9 cellular contexts compared by ENCODE assay signal in the genomic region with DNA sequence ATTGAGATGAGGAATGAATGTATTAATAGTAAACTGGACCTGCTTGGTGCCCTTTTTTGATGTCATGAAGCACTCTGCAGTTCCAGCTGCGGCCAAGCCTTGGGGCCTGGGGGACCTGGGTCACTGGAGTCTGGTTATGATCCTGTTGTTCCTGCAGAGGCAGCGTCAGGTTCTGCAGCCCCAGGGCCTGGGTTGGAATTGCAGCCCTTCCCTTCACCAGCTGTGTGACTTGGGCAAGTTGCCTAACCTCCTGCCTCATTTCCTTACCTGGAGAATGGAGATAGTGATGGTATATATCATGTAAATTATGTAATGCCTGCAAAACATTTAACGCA. TPM values are rescaled to one million over a fixed set of nuclear protein-coding genes. Genes with fewer than 3 reads are reported as not detected.
DNase-seq lines count a peak whose midpoint lies in the region; TF ChIP-seq lines count a peak whose summit lies in the region.
"Had no signal": no experiment of that assay in that cellular context is flagged by ENCODE, and none has a peak within 500 bp of the region (broad histone marks: within the 10 kb centered on the region; RNA-seq: fewer than 3 reads in every experiment).

No MANE protein-coding gene starts in this region.

- H3K4me1 ChIP-seq in tibial nerve, result peaks cover 0 to 11% (median 8%) of the 10 kb centered on the region in 4 donors

- no peaks in the 10 kb centered on the region for H3K9me3 ChIP-seq in tibial nerve
- H3K9me3 ChIP-seq: neutrophil had no signal

- no peak for TF ChIP-seq EP300 in tibial nerve (IDR thresholded peaks at IDR 0.05)

- no peaks in the 10 kb centered on the region for H3K36me3 ChIP-seq in tibial nerve
- H3K36me3 ChIP-seq: neutrophil had no signal

- no peaks in the 10 kb centered on the region for H3K27me3 ChIP-seq in tibial nerve

- 66 to 67% methylated on average over 3 of the region's 3 CpGs for WGBS in tibial nerve, 2 donors

- H3K4me3 ChIP-seq in tibial nerve, result no peak overlapping the region

- TF ChIP-seq CTCF in tibial nerve (IDR thresholded peaks at IDR 0.05), result no peak

- peak; percentile 63 for DNase-seq in activated CD8-positive, alpha-beta memory T cell treated with anti-CD3 and anti-CD28 coated beads for 24 hours
- DNase-seq in activated CD8-positive, alpha-beta memory T cell treated with anti-CD3 and anti-CD28 coated beads, Interleukin-2, amount 50 U/mL, for 48 hours, result no peak
- DNase-seq in RPMI7951 (ENCODE audit: low read depth) (peak; percentile 46), kidney glomerular epithelial cell (lab: John Stamatoyannopoulos, UW) (peak; percentile 52), tibial nerve (ENCODE audit: low spot score in 2 of 2) (no peak), amniotic stem cell (lab: John Stamatoyannopoulos, UW) (no peak), H4 (ENCODE audit: low spot score) (no peak), A172 (ENCODE audit: low spot score) (no peak)

- no peak for TF ChIP-seq POLR2A in tibial nerve (IDR thresholded peaks at IDR 0.05)

- peak overlapping the region; percentile 53 to 88 (median 77) for H3K27ac ChIP-seq in tibial nerve
- H3K27ac ChIP-seq: neutrophil had no signal

RNA-seq across cellular contexts. Expression of gene ATP5PO, which starts 9.1 kb away (rescaled TPM):
- total RNA-seq in RPMI7951 (2014; rRNA removed; shearing (Covaris generic)), result 198 and 209 TPM in 2 replicates
- 100 to 1,000 TPM; 121 to 213 (median 148) TPM for total RNA-seq in tibial nerve
- 325 and 389 TPM in 2 replicates for total RNA-seq in H4 (2014; rRNA removed; shearing (Covaris generic))
- 348 and 477 TPM in 2 replicates for total RNA-seq in A172 (2014; rRNA removed; shearing (Covaris generic))

Comparison
In these comparisons a context has a peak if more than half of its experiments do, and no peak if none do; other contexts are left out.
1. DNase-seq: peak in activated CD8-positive, alpha-beta memory T cell treated with anti-CD3 and anti-CD28 coated beads for 24 hours (single experiment), RPMI7951 (single experiment) and kidney glomerular epithelial cell (single experiment); none in activated CD8-positive, alpha-beta memory T cell treated with anti-CD3 and anti-CD28 coated beads, Interleukin-2, amount 50 U/mL, for 48 hours (single experiment), tibial nerve (0 of 2), amniotic stem cell (single experiment), H4 (single experiment) and A172 (single experiment).